In the genomic region with DNA sequence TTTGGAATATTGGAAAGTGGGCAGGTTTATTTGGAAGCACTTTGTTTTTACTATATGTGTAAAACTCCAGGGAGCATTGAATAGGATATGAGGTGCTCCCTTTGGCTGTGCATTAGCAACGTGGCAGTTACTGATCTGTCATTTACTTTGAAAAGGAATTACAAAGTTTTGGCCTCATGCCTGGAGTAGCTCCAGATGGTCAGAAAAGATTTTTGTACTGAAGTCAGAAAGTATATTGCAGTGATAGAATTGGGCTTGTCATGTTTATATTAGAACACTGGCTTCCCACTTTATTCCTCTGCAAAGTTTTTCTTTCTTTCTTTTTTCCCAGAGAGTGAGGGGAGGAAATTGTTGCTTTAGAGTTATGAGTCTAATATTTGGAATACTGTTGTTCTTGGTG, we compare ENCODE assay signal across 12 cellular contexts. TPM values are rescaled to one million over a fixed set of nuclear protein-coding genes. Genes with fewer than 3 reads are reported as not detected.
DNase-seq lines count a peak whose midpoint lies in the region; ATAC-seq and TF ChIP-seq lines count a peak whose summit lies in the region.
"Had no signal": no experiment of that assay in that cellular context is flagged by ENCODE, and none has a peak within 500 bp of the region (broad histone marks: within the 10 kb centered on the region; RNA-seq: fewer than 3 reads in every experiment).

No MANE protein-coding gene starts in this region.

- H3K27me3 ChIP-seq in BE2C (no peaks in the 10 kb centered on the region), foreskin keratinocyte (no peaks in the 10 kb centered on the region)
- H3K27me3 ChIP-seq: dorsolateral prefrontal cortex had no signal

- no peaks in the 10 kb centered on the region; the same call in 1 of the 2 replicates for H3K9me3 ChIP-seq in BE2C
- H3K9me3 ChIP-seq in mucosa of descending colon = no peaks in the 10 kb centered on the region
- H3K9me3 ChIP-seq: lower lobe of right lung had no signal

- intact Hi-C loops in mucosa of descending colon (cut with DNase I, micrococcal nuclease) = no loop called here

- H3K4me3 ChIP-seq in BE2C (ENCODE audit: low read depth, low read length) (no peak overlapping the region), mucosa of descending colon (no peak overlapping the region)
- H3K4me3 ChIP-seq: dorsolateral prefrontal cortex, lower lobe of right lung had no signal

- peaks cover 19% of the 10 kb centered on the region for H3K4me1 ChIP-seq in BE2C
- H3K4me1 ChIP-seq in mucosa of descending colon (ENCODE audit: low read depth) = peaks cover 73% of the 10 kb centered on the region
- H3K4me1 ChIP-seq in foreskin keratinocyte = no peaks in the 10 kb centered on the region

- TF ChIP-seq CTCF in BE2C (IDR thresholded peaks at IDR 0.05; ENCODE audit: low read depth, low read length) = no peak
- no peak for TF ChIP-seq CTCF in mucosa of descending colon (IDR thresholded peaks at IDR 0.05)
- TF ChIP-seq CTCF in foreskin keratinocyte (conservative IDR thresholded peaks at IDR 0.05) = no peak

- peak; percentile 27 for ATAC-seq in mucosa of descending colon
- no peak for ATAC-seq in foreskin keratinocyte
- ATAC-seq: HCT116, lower lobe of right lung had no signal

- no peak overlapping the region for H3K27ac ChIP-seq in foreskin keratinocyte
- H3K27ac ChIP-seq: dorsolateral prefrontal cortex, lower lobe of right lung had no signal

- H3K36me3 ChIP-seq in BE2C (no peaks in the 10 kb centered on the region), mucosa of descending colon (ENCODE audit: low read depth) (no peaks in the 10 kb centered on the region)
- H3K36me3 ChIP-seq: lower lobe of right lung had no signal

- DNase-seq in BE2C (peak; percentile 28), NCI-H1694 (lab: John Stamatoyannopoulos, UW) (peak; percentile 34), cerebellar cortex (ENCODE audit: low spot score) (peak; percentile 29), mucosa of descending colon (peak in 1 of 3 donors; percentile 63), foreskin keratinocyte (no peak), pons (ENCODE audit: low spot score) (no peak), AG20443 (ENCODE audit: low spot score) (no peak)
- no peak for DNase-seq in NK-92 treated with Interleukin-12 subunit alpha and Interleukin-12 subunit beta, amount 100 ng/mL, for 24 hours (lab: John Stamatoyannopoulos, UW)
- DNase-seq: CD4-positive, CD25-positive, alpha-beta regulatory T cell; dorsolateral prefrontal cortex; lower lobe of right lung had no signal

RNA-seq across cellular contexts. Expression of a gene that starts 26.2 kb away (rescaled TPM):
- 12.6 TPM for polyA plus RNA-seq in BE2C (2012; ENCODE audit: insufficient read depth, insufficient read length, low read depth)
- total RNA-seq in mucosa of descending colon = 100 to 1,000 TPM; 107 to 132 (median 126) TPM
- 47.4 and 52.3 TPM in 2 replicates for total RNA-seq in foreskin keratinocyte
- polyA plus RNA-seq in foreskin keratinocyte = 11.1 and 11.9 TPM in 2 replicates

Comparison
In these comparisons a context has a peak if more than half of its experiments do, and no peak if none do; other contexts are left out.
1. DNase-seq: peak in BE2C (single experiment), NCI-H1694 (single experiment) and cerebellar cortex (single experiment); none in NK-92 treated with Interleukin-12 subunit alpha and Interleukin-12 subunit beta, amount 100 ng/mL, for 24 hours (single experiment), foreskin keratinocyte (0 of 2), pons (single experiment) and AG20443 (single experiment).